23 cellular contexts compared by ENCODE assay signal in genomic region chr7:83610649-83611304, GRCh38. TPM values are rescaled to one million over a fixed set of nuclear protein-coding genes. Genes with fewer than 3 reads are reported as not detected.
"Had no signal": no experiment of that assay in that cellular context is flagged by ENCODE, and none has a peak within 500 bp of the region (broad histone marks: within the 10 kb centered on the region; RNA-seq: fewer than 3 reads in every experiment).

No MANE protein-coding gene starts in this region.

- DNase-seq: activated CD4-positive, alpha-beta memory T cell treated with anti-CD3 and anti-CD28 coated beads for 36 hours; activated CD4-positive, alpha-beta T cell treated with anti-CD3 and anti-CD28 coated beads, Interleukin-2, amount 10 ng/mL, durations not matched to agents 7 days and 5 days; activated CD4-positive, CD25-positive, alpha-beta regulatory T cell; activated gamma-delta T cell treated with Interleukin-2 at 50 U/mL for 16 hours; activated naive CD4-positive, alpha-beta T cell treated with anti-CD3 and anti-CD28 coated beads, Interleukin-2, amount 10 ng/mL, durations not matched to agents 7 days and 5 days; activated naive CD8-positive, alpha-beta T cell treated with anti-CD3 and anti-CD28 coated beads, Interleukin-2, amount 10 ng/mL, durations not matched to agents 7 days and 5 days; activated T-cell treated with anti-CD3 and anti-CD28 coated beads for 4 hours; activated T-cell treated with anti-CD3 and anti-CD28 coated beads, Interleukin-2, amount 50 U/mL, for 48 hours; body of pancreas; MM.1S; NCI-H1105; NCI-H1436; NCI-H1694 treated with DMSO at 0.1 percent for 48 hours; NCI-H2081; NCI-H510A treated with DMSO at 0.1 percent for 48 hours; PC-9; SHP77 treated with DMSO at 0.1 percent for 48 hours; T-helper 17 cell; T-helper 9 cell had no signal

- H3K27me3 ChIP-seq: ascending aorta, body of pancreas had no signal

- H3K36me3 ChIP-seq: ascending aorta had no signal

- H3K4me1 ChIP-seq: ascending aorta, body of pancreas had no signal

- H3K36me3 Mint-ChIP-seq: activated CD4-positive, alpha-beta memory T cell treated with anti-CD3 and anti-CD28 coated beads for 36 hours; activated naive CD4-positive, alpha-beta T cell treated with anti-CD3 and anti-CD28 coated beads, Interleukin-2, amount 10 ng/mL, durations not matched to agents 7 days and 5 days; activated naive CD8-positive, alpha-beta T cell treated with anti-CD3 and anti-CD28 coated beads, Interleukin-2, amount 10 ng/mL, durations not matched to agents 7 days and 5 days had no signal

- ATAC-seq: activated T-helper 17 cell treated with anti-CD3 and anti-CD28 coated beads, Interleukin-2, amount 50 U/mL, for 72 hours; body of pancreas; T-helper 17 cell had no signal

- H3K9me3 ChIP-seq: ascending aorta, body of pancreas had no signal

- H3K4me2 ChIP-seq: PC-9 had no signal

- H3K27me3 Mint-ChIP-seq: activated CD4-positive, alpha-beta memory T cell treated with anti-CD3 and anti-CD28 coated beads for 36 hours; activated CD4-positive, alpha-beta T cell treated with anti-CD3 and anti-CD28 coated beads, Interleukin-2, amount 10 ng/mL, durations not matched to agents 7 days and 5 days; activated naive CD4-positive, alpha-beta T cell treated with anti-CD3 and anti-CD28 coated beads, Interleukin-2, amount 10 ng/mL, durations not matched to agents 7 days and 5 days; activated naive CD8-positive, alpha-beta T cell treated with anti-CD3 and anti-CD28 coated beads, Interleukin-2, amount 10 ng/mL, durations not matched to agents 7 days and 5 days; activated T-helper 17 cell treated with anti-CD3 and anti-CD28 coated beads, Interleukin-2, amount 50 U/mL, for 72 hours; central memory CD8-positive, alpha-beta T cell; T-helper 17 cell had no signal

- H3K27ac Mint-ChIP-seq: activated CD4-positive, alpha-beta memory T cell treated with anti-CD3 and anti-CD28 coated beads for 36 hours; activated CD4-positive, alpha-beta T cell treated with anti-CD3 and anti-CD28 coated beads, Interleukin-2, amount 10 ng/mL, durations not matched to agents 7 days and 5 days; activated naive CD4-positive, alpha-beta T cell treated with anti-CD3 and anti-CD28 coated beads, Interleukin-2, amount 10 ng/mL, durations not matched to agents 7 days and 5 days; activated naive CD8-positive, alpha-beta T cell treated with anti-CD3 and anti-CD28 coated beads, Interleukin-2, amount 10 ng/mL, durations not matched to agents 7 days and 5 days; activated T-helper 17 cell treated with anti-CD3 and anti-CD28 coated beads, Interleukin-2, amount 50 U/mL, for 72 hours; T-helper 17 cell had no signal

- H3K4me1 Mint-ChIP-seq: activated CD4-positive, alpha-beta T cell treated with anti-CD3 and anti-CD28 coated beads, Interleukin-2, amount 10 ng/mL, durations not matched to agents 7 days and 5 days; activated naive CD4-positive, alpha-beta T cell treated with anti-CD3 and anti-CD28 coated beads, Interleukin-2, amount 10 ng/mL, durations not matched to agents 7 days and 5 days; activated naive CD8-positive, alpha-beta T cell treated with anti-CD3 and anti-CD28 coated beads, Interleukin-2, amount 10 ng/mL, durations not matched to agents 7 days and 5 days; activated T-helper 17 cell treated with anti-CD3 and anti-CD28 coated beads, Interleukin-2, amount 50 U/mL, for 72 hours; central memory CD8-positive, alpha-beta T cell; T-helper 17 cell had no signal

- H3K9me3 Mint-ChIP-seq: activated CD4-positive, alpha-beta memory T cell treated with anti-CD3 and anti-CD28 coated beads for 36 hours; activated naive CD8-positive, alpha-beta T cell treated with anti-CD3 and anti-CD28 coated beads, Interleukin-2, amount 10 ng/mL, durations not matched to agents 7 days and 5 days had no signal

- H3K4me3 ChIP-seq: ascending aorta, body of pancreas, PC-9 had no signal

- H3K27ac ChIP-seq: ascending aorta, body of pancreas, PC-9 had no signal

- H3K4me3 Mint-ChIP-seq: activated CD4-positive, alpha-beta memory T cell treated with anti-CD3 and anti-CD28 coated beads for 36 hours; activated CD4-positive, alpha-beta T cell treated with anti-CD3 and anti-CD28 coated beads, Interleukin-2, amount 10 ng/mL, durations not matched to agents 7 days and 5 days; activated naive CD4-positive, alpha-beta T cell treated with anti-CD3 and anti-CD28 coated beads, Interleukin-2, amount 10 ng/mL, durations not matched to agents 7 days and 5 days; activated naive CD8-positive, alpha-beta T cell treated with anti-CD3 and anti-CD28 coated beads, Interleukin-2, amount 10 ng/mL, durations not matched to agents 7 days and 5 days; activated T-helper 17 cell treated with anti-CD3 and anti-CD28 coated beads, Interleukin-2, amount 50 U/mL, for 72 hours; central memory CD8-positive, alpha-beta T cell; T-helper 17 cell had no signal

- H2AFZ ChIP-seq: PC-9 had no signal

RNA-seq across cellular contexts. Expression of gene SEMA3E, which starts 38.2 kb away (rescaled TPM):
- total RNA-seq: activated CD4-positive, alpha-beta memory T cell treated with anti-CD3 and anti-CD28 coated beads for 36 hours; activated CD4-positive, alpha-beta T cell treated with anti-CD3 and anti-CD28 coated beads, Interleukin-2, amount 10 ng/mL, durations not matched to agents 7 days and 5 days; activated CD8-positive, alpha-beta memory T cell treated with anti-CD3 and anti-CD28 coated beads for 36 hours; activated naive CD8-positive, alpha-beta T cell treated with anti-CD3 and anti-CD28 coated beads, Interleukin-2, amount 10 ng/mL, durations not matched to agents 7 days and 5 days; activated T-helper 17 cell treated with anti-CD3 and anti-CD28 coated beads, Interleukin-2, amount 50 U/mL, for 72 hours; T-helper 17 cell had no signal
